22 cellular contexts compared by ENCODE assay signal in the genomic region with DNA sequence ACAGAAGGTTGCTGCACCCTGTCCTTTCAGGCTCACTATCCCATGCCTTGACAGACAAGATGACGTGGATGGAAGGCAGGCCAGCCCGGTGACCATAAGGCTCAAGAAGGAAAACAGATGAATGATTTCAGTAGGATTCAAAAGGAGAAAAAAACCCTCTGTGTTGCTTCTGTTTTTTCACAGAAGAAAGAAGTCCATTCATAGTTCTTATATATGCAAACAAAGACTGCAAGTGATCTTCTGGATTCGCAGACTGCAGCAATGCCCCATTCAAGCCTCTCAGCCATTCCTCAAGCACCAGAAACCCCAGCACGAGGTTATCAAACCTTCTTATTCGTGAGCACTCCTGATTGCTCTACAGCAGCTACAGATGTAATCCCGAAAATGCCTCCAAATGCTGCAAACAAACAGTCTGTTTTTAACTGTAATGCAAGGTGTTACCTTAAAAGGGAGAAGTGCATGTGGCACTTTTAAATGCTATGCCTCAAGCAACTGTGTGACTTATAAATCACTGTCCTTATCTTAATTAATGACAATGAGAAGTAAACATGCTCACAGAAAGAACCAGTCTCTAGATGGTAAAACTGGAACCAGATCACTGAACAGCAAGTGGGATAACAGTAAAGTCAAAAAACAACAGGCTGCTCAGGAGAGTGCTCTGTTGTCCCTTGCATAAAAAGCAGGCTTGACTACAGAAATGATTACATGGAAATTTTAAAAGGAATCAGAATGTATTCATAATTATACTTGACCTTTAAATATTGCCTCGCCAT.
DNase-seq lines count a peak whose midpoint lies in the region; ATAC-seq, FAIRE-seq and TF ChIP-seq lines count a peak whose summit lies in the region.
"Had no signal": no experiment of that assay in that cellular context is flagged by ENCODE, and none has a peak within 500 bp of the region (broad histone marks: within the 10 kb centered on the region; RNA-seq: fewer than 3 reads in every experiment).

No MANE protein-coding gene starts in this region.

- H4K20me1 ChIP-seq in neural progenitor cell (ENCODE audit: low read depth): no peaks in the 10 kb centered on the region

- peak overlapping the region; percentile 4 for H2AFZ ChIP-seq in neural progenitor cell (replicated peaks)

- H3K9me3 Mint-ChIP-seq in neural progenitor cell: no peaks in the 10 kb centered on the region
- no peaks in the 10 kb centered on the region for H3K9me3 Mint-ChIP-seq in stimulated activated effector memory CD8-positive, alpha-beta T cell treated with anti-CD3 and anti-CD28 coated beads, Interleukin-12 subunit alpha, Interleukin-12 subunit beta, amount 100 ng/mL, for 72 hours
- H3K9me3 Mint-ChIP-seq: HFFc6 had no signal

- peak overlapping the region; percentile 72 for H3K27ac Mint-ChIP-seq in neural progenitor cell
- H3K27ac Mint-ChIP-seq in stimulated activated effector memory CD8-positive, alpha-beta T cell treated with anti-CD3 and anti-CD28 coated beads, Interleukin-12 subunit alpha, Interleukin-12 subunit beta, amount 100 ng/mL, for 72 hours: no peak overlapping the region
- H3K27ac Mint-ChIP-seq: HFFc6 had no signal

- H3K27me3 Mint-ChIP-seq in neural progenitor cell (ENCODE audit: insufficient read depth, low read depth): no peaks in the 10 kb centered on the region

- H3K27me3 ChIP-seq in neural progenitor cell: no peaks in the 10 kb centered on the region

- TF ChIP-seq CTCF in HEK293 (tag by site-specific recombination; IDR thresholded peaks at IDR 0.05) (no peak), neural progenitor cell (IDR thresholded peaks at IDR 0.05) (no peak)

- no peak overlapping the region for H3K9ac ChIP-seq in neural progenitor cell

- H3K4me3 ChIP-seq in HEK293 (ENCODE audit: low read depth, low read length) (no peak overlapping the region), neural progenitor cell (no peak overlapping the region)

- H3K36me3 ChIP-seq in HEK293 (ENCODE audit: control insufficient read depth in 2 of 2, insufficient read depth in 1 of 2, low read length in 2 of 2) (no peaks in the 10 kb centered on the region), neural progenitor cell (no peaks in the 10 kb centered on the region)

- no peak overlapping the region for H3K4me2 ChIP-seq in neural progenitor cell

- ATAC-seq in GM18870 (IDR thresholded peaks at IDR 0.05; ENCODE audit: unreplicated experiment) (no peak), HG03135 (IDR thresholded peaks at IDR 0.05; ENCODE audit: unreplicated experiment) (no peak)
- ATAC-seq in stimulated activated effector memory CD8-positive, alpha-beta T cell treated with anti-CD3 and anti-CD28 coated beads, Interleukin-12 subunit alpha, Interleukin-12 subunit beta, amount 100 ng/mL, for 72 hours: no peak

- no peaks in the 10 kb centered on the region for H3K79me2 ChIP-seq in neural progenitor cell (ENCODE audit: low read depth)

- H3K4me1 ChIP-seq in HEK293 (ENCODE audit: control insufficient read depth, insufficient read depth, low read length) (no peaks in the 10 kb centered on the region), neural progenitor cell (no peaks in the 10 kb centered on the region)

- POLR2A ChIA-PET in HEK293 (lab: Yijun Ruan, JAX): no interaction called here

- no peak for FAIRE-seq in urothelium cell line (lab: Jason Lieb, UNC)
- FAIRE-seq: GM12891, GM18507, RCC 7860 had no signal

- H3K27ac ChIP-seq in HEK293 (ENCODE audit: extremely low read depth, low read depth, low read length) (no peak overlapping the region), neural progenitor cell (no peak overlapping the region)

- CTCF ChIA-PET in HEK293 (lab: Yijun Ruan, JAX): no interaction called here

- H3K4me3 Mint-ChIP-seq in neural progenitor cell: no peak overlapping the region
- no peak overlapping the region for H3K4me3 Mint-ChIP-seq in stimulated activated effector memory CD8-positive, alpha-beta T cell treated with anti-CD3 and anti-CD28 coated beads, Interleukin-12 subunit alpha, Interleukin-12 subunit beta, amount 100 ng/mL, for 72 hours
- H3K4me3 Mint-ChIP-seq: HFFc6 had no signal

- H3F3A ChIP-seq in neural progenitor cell (ENCODE audit: low read depth): no peaks in the 10 kb centered on the region

- DNase-seq in COLO829 (ENCODE audit: low spot score) (peak; percentile 88), globus pallidus (ENCODE audit: low spot score) (peak; percentile 14), neural progenitor cell (ENCODE audit: low spot score) (no peak), urothelium cell line (ENCODE audit: low spot score) (no peak)
- no peak for DNase-seq in stimulated activated effector memory CD8-positive, alpha-beta T cell treated with anti-CD3 and anti-CD28 coated beads, Interleukin-12 subunit alpha, Interleukin-12 subunit beta, amount 100 ng/mL, for 72 hours (ENCODE audit: low spot score in 2 of 2)
- DNase-seq: DND-41, GF-D8, GOT3, HFFc6, Karpas-422, NCI-H1105, NCI-H1694 treated with DMSO at 0.1 percent for 48 hours, NCI-H2107, NCI-H2227 treated with DMSO at 0.1 percent for 48 hours, NCI-H524 treated with DMSO at 0.1 percent for 48 hours, SHP77 had no signal

- H3K9me3 ChIP-seq in HEK293 (ENCODE audit: control insufficient read depth, insufficient read depth, low read depth, low read length): no peaks in the 10 kb centered on the region
- H3K9me3 ChIP-seq in neural progenitor cell (ENCODE audit: low read depth): no peaks in the 10 kb centered on the region

- H3K36me3 Mint-ChIP-seq in neural progenitor cell: no peaks in the 10 kb centered on the region
- no peaks in the 10 kb centered on the region for H3K36me3 Mint-ChIP-seq in stimulated activated effector memory CD8-positive, alpha-beta T cell treated with anti-CD3 and anti-CD28 coated beads, Interleukin-12 subunit alpha, Interleukin-12 subunit beta, amount 100 ng/mL, for 72 hours

- H3K4me1 Mint-ChIP-seq in neural progenitor cell: peaks cover 3% of the 10 kb centered on the region
- H3K4me1 Mint-ChIP-seq in stimulated activated effector memory CD8-positive, alpha-beta T cell treated with anti-CD3 and anti-CD28 coated beads, Interleukin-12 subunit alpha, Interleukin-12 subunit beta, amount 100 ng/mL, for 72 hours: no peaks in the 10 kb centered on the region

TF ChIP-seq in HEK293, 187 proteins besides CTCF, POLR2A, EP300 and RAD21:
- TF ChIP-seq ZNF350 (tag by site-specific recombination; IDR thresholded peaks at IDR 0.05): no peak
- no peak for TF ChIP-seq KLF1 (tag by site-specific recombination; IDR thresholded peaks at IDR 0.05)
- TF ChIP-seq FEZF1 (tag by site-specific recombination; IDR thresholded peaks at IDR 0.05): peak; percentile 49; the same call in 1 of the 2 replicates
- TF ChIP-seq, protein P1, sequence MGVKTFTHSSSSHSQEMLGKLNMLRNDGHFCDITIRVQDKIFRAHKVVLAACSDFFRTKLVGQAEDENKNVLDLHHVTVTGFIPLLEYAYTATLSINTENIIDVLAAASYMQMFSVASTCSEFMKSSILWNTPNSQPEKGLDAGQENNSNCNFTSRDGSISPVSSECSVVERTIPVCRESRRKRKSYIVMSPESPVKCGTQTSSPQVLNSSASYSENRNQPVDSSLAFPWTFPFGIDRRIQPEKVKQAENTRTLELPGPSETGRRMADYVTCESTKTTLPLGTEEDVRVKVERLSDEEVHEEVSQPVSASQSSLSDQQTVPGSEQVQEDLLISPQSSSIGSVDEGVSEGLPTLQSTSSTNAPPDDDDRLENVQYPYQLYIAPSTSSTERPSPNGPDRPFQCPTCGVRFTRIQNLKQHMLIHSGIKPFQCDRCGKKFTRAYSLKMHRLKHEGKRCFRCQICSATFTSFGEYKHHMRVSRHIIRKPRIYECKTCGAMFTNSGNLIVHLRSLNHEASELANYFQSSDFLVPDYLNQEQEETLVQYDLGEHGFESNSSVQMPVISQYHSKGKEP (tag by site-specific recombination; IDR thresholded peaks at IDR 0.05): peak; percentile 18; the same call in 1 of the 2 replicates
- TF ChIP-seq, protein P2, sequence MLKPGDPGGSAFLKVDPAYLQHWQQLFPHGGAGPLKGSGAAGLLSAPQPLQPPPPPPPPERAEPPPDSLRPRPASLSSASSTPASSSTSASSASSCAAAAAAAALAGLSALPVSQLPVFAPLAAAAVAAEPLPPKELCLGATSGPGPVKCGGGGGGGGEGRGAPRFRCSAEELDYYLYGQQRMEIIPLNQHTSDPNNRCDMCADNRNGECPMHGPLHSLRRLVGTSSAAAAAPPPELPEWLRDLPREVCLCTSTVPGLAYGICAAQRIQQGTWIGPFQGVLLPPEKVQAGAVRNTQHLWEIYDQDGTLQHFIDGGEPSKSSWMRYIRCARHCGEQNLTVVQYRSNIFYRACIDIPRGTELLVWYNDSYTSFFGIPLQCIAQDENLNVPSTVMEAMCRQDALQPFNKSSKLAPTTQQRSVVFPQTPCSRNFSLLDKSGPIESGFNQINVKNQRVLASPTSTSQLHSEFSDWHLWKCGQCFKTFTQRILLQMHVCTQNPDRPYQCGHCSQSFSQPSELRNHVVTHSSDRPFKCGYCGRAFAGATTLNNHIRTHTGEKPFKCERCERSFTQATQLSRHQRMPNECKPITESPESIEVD (tag by site-specific recombination; IDR thresholded peaks at IDR 0.05): peak; percentile 66
- 0 out of 2 replicates have a peak, but pooled peaks have one; percentile 21 for TF ChIP-seq ZNF843 (tag by site-specific recombination; IDR thresholded peaks at IDR 0.05)
- TF ChIP-seq ZNF654 (tag by site-specific recombination; IDR thresholded peaks at IDR 0.05; ENCODE audit: low read depth): no peak
- no peak for TF ChIP-seq ZBTB7A (tag by site-specific recombination; IDR thresholded peaks at IDR 0.05; ENCODE audit: low read depth)

Comparison
In these comparisons a context has a peak if more than half of its experiments do, and no peak if none do; other contexts are left out.
1. DNase-seq: peak in COLO829 (single experiment) and globus pallidus (single experiment); none in neural progenitor cell (single experiment), stimulated activated effector memory CD8-positive, alpha-beta T cell treated with anti-CD3 and anti-CD28 coated beads, Interleukin-12 subunit alpha, Interleukin-12 subunit beta, amount 100 ng/mL, for 72 hours (0 of 2) and urothelium cell line (single experiment).